ENCODE assay signal across 16 cellular contexts in the genomic region with DNA sequence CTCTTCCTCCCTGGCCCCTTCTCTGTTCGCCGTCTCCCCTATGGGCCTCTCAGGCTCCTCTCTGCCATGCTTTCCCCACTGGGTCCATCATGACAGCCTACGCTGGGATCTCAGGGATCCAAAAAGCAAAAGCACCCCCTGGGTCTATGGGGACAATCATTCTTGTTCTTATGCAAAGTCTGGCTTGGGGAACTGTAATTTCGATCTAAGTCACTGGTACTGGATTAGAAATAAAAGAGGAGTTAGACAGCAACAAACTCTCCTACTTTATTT.
DNase-seq lines count a peak whose midpoint lies in the region; ATAC-seq and TF ChIP-seq lines count a peak whose summit lies in the region.
"Had no signal": no experiment of that assay in that cellular context is flagged by ENCODE, and none has a peak within 500 bp of the region (broad histone marks: within the 10 kb centered on the region; RNA-seq: fewer than 3 reads in every experiment).

No MANE protein-coding gene starts in this region.

- H3K4me2 ChIP-seq in GM23338, result peak overlapping the region; percentile 69

- H3K9me2 ChIP-seq in GM23338 (ENCODE audit: insufficient read depth), result no peaks in the 10 kb centered on the region

- H3K27ac Mint-ChIP-seq in GM23338, result peak overlapping the region; percentile 97
- H3K27ac Mint-ChIP-seq in activated T-helper 2 cell treated with anti-CD3 and anti-CD28 coated beads, Interferon-gamma antibody, Interleukin-2, Interleukin-4, amounts not matched to agents 10 μg/mL and 5 μg/mL and 100 μg/mL, durations not matched to agents 14 hours and 24 hours and 36 hours, result peak overlapping the region; percentile 40
- H3K27ac Mint-ChIP-seq: T-cell had no signal

- DNase-seq in GM23338 (ENCODE audit: low spot score), result peak; percentile 65
- DNase-seq in activated T-helper 2 cell treated with anti-CD3 and anti-CD28 coated beads, Interferon-gamma antibody, Interleukin-2, Interleukin-4, amounts not matched to agents 10 μg/mL and 5 μg/mL and 100 μg/mL, durations not matched to agents 14 hours and 24 hours and 36 hours (ENCODE audit: low spot score), result no peak
- DNase-seq in iPS-NIHi11 (ENCODE audit: low spot score), result peak; percentile 31
- DNase-seq in sciatic nerve (ENCODE audit: low spot score), result no peak
- DNase-seq: activated CD4-positive, CD25-positive, alpha-beta regulatory T cell; activated gamma-delta T cell treated with Interleukin-2 at 50 U/mL for 16 hours; GF-D8; MG63; NCI-H187 treated with DMSO at 0.1 percent for 48 hours; NCI-H446; stimulated activated naive CD8-positive, alpha-beta T cell treated with anti-CD3 and anti-CD28 coated beads, Interleukin-15, amount 100 ng/mL, for 72 hours; T-cell had no signal

- H3K4me1 ChIP-seq in GM23338 (ENCODE audit: insufficient read depth), result peaks cover 46% of the 10 kb centered on the region

- H3K79me2 ChIP-seq in GM23338 (replicated peaks; ENCODE audit: insufficient read depth), result no peaks in the 10 kb centered on the region

- intact Hi-C loops in activated T-helper 2 cell treated with anti-CD3 and anti-CD28 coated beads, Interferon-gamma antibody, Interleukin-2, Interleukin-4, amounts not matched to agents 10 μg/mL and 5 μg/mL and 100 μg/mL, durations not matched to agents 14 hours and 24 hours and 36 hours (cut with micrococcal nuclease), result no loop called here
- intact Hi-C loops in sciatic nerve (cut with DNase I), result loop anchor here (10.0 kb wide), 1 partner anchor 691 kb away; no protein-coding TSS in a partner anchor

- TF ChIP-seq CTCF in GM23338 (conservative IDR thresholded peaks at IDR 0.05; ENCODE audit: low read depth in 2 of 2), result no peak

- H3K36me3 ChIP-seq in GM23338 (ENCODE audit: insufficient read depth), result no peaks in the 10 kb centered on the region
- H3K36me3 ChIP-seq: MG63 had no signal

- peaks cover 48% of the 10 kb centered on the region for H3K4me1 Mint-ChIP-seq in GM23338
- H3K4me1 Mint-ChIP-seq in activated T-helper 2 cell treated with anti-CD3 and anti-CD28 coated beads, Interferon-gamma antibody, Interleukin-2, Interleukin-4, amounts not matched to agents 10 μg/mL and 5 μg/mL and 100 μg/mL, durations not matched to agents 14 hours and 24 hours and 36 hours (ENCODE audit: low read depth), result peaks cover 21% of the 10 kb centered on the region
- H3K4me1 Mint-ChIP-seq: T-cell had no signal

- H3K27ac ChIP-seq in GM23338 (ENCODE audit: low read depth), result peak overlapping the region; percentile 94

- H4K20me1 ChIP-seq in GM23338 (replicated peaks; ENCODE audit: insufficient read depth), result no peaks in the 10 kb centered on the region

- no peaks in the 10 kb centered on the region for H3K27me3 ChIP-seq in GM23338 (ENCODE audit: insufficient read depth)
- H3K27me3 ChIP-seq: MG63 had no signal

- H3K27me3 Mint-ChIP-seq in GM23338 (ENCODE audit: insufficient read depth, low read depth, poor library complexity), result no peaks in the 10 kb centered on the region
- no peaks in the 10 kb centered on the region for H3K27me3 Mint-ChIP-seq in activated T-helper 2 cell treated with anti-CD3 and anti-CD28 coated beads, Interferon-gamma antibody, Interleukin-2, Interleukin-4, amounts not matched to agents 10 μg/mL and 5 μg/mL and 100 μg/mL, durations not matched to agents 14 hours and 24 hours and 36 hours (ENCODE audit: low read depth)
- H3K27me3 Mint-ChIP-seq: stimulated activated naive CD8-positive, alpha-beta T cell treated with anti-CD3 and anti-CD28 coated beads, Interleukin-15, amount 100 ng/mL, for 72 hours; T-cell had no signal

- no peak overlapping the region for H2AFZ ChIP-seq in GM23338

- no peaks in the 10 kb centered on the region for H3K9me3 Mint-ChIP-seq in GM23338
- H3K9me3 Mint-ChIP-seq in activated T-helper 2 cell treated with anti-CD3 and anti-CD28 coated beads, Interferon-gamma antibody, Interleukin-2, Interleukin-4, amounts not matched to agents 10 μg/mL and 5 μg/mL and 100 μg/mL, durations not matched to agents 14 hours and 24 hours and 36 hours, result no peaks in the 10 kb centered on the region
- H3K9me3 Mint-ChIP-seq: stimulated activated naive CD8-positive, alpha-beta T cell treated with anti-CD3 and anti-CD28 coated beads, Interleukin-15, amount 100 ng/mL, for 72 hours; T-cell had no signal

- H3K4me3 ChIP-seq in GM23338, result peak overlapping the region; percentile 36
- H3K4me3 ChIP-seq: MG63 had no signal

- H3K4me3 Mint-ChIP-seq in GM23338, result peak overlapping the region; percentile 50
- no peak overlapping the region for H3K4me3 Mint-ChIP-seq in activated T-helper 2 cell treated with anti-CD3 and anti-CD28 coated beads, Interferon-gamma antibody, Interleukin-2, Interleukin-4, amounts not matched to agents 10 μg/mL and 5 μg/mL and 100 μg/mL, durations not matched to agents 14 hours and 24 hours and 36 hours (ENCODE audit: low read depth)
- H3K4me3 Mint-ChIP-seq: stimulated activated naive CD8-positive, alpha-beta T cell treated with anti-CD3 and anti-CD28 coated beads, Interleukin-15, amount 100 ng/mL, for 72 hours; T-cell had no signal

- peaks cover 4% of the 10 kb centered on the region; the same call in 2 of the 3 replicates for H3K36me3 Mint-ChIP-seq in GM23338 (ENCODE audit: low read depth)
- H3K36me3 Mint-ChIP-seq in activated T-helper 2 cell treated with anti-CD3 and anti-CD28 coated beads, Interferon-gamma antibody, Interleukin-2, Interleukin-4, amounts not matched to agents 10 μg/mL and 5 μg/mL and 100 μg/mL, durations not matched to agents 14 hours and 24 hours and 36 hours (ENCODE audit: low read depth), result peaks cover 10% of the 10 kb centered on the region

- ATAC-seq in GM23338 (peak; percentile 98), sciatic nerve (peak; percentile 8), GM18511 (IDR thresholded peaks at IDR 0.05; ENCODE audit: unreplicated experiment) (no peak), HG03520 (IDR thresholded peaks at IDR 0.05; ENCODE audit: unreplicated experiment) (no peak), HG02763 (IDR thresholded peaks at IDR 0.05; ENCODE audit: unreplicated experiment) (no peak), GM18520 (IDR thresholded peaks at IDR 0.05; ENCODE audit: unreplicated experiment) (no peak)
- ATAC-seq: stimulated activated naive CD8-positive, alpha-beta T cell treated with anti-CD3 and anti-CD28 coated beads, Interleukin-15, amount 100 ng/mL, for 72 hours; T-cell had no signal

- 0 out of 2 replicates have a peak, but pooled peaks cover 3% of the 10 kb centered on the region for H3F3A ChIP-seq in GM23338 (replicated peaks; ENCODE audit: low read depth)

TF ChIP-seq in GM23338, 12 proteins besides CTCF, POLR2A, EP300 and RAD21:
- TF ChIP-seq CREB1 (CRISPR knock-in tag; IDR thresholded peaks at IDR 0.05; ENCODE audit: low read depth), result no peak
- TF ChIP-seq, protein P1, sequence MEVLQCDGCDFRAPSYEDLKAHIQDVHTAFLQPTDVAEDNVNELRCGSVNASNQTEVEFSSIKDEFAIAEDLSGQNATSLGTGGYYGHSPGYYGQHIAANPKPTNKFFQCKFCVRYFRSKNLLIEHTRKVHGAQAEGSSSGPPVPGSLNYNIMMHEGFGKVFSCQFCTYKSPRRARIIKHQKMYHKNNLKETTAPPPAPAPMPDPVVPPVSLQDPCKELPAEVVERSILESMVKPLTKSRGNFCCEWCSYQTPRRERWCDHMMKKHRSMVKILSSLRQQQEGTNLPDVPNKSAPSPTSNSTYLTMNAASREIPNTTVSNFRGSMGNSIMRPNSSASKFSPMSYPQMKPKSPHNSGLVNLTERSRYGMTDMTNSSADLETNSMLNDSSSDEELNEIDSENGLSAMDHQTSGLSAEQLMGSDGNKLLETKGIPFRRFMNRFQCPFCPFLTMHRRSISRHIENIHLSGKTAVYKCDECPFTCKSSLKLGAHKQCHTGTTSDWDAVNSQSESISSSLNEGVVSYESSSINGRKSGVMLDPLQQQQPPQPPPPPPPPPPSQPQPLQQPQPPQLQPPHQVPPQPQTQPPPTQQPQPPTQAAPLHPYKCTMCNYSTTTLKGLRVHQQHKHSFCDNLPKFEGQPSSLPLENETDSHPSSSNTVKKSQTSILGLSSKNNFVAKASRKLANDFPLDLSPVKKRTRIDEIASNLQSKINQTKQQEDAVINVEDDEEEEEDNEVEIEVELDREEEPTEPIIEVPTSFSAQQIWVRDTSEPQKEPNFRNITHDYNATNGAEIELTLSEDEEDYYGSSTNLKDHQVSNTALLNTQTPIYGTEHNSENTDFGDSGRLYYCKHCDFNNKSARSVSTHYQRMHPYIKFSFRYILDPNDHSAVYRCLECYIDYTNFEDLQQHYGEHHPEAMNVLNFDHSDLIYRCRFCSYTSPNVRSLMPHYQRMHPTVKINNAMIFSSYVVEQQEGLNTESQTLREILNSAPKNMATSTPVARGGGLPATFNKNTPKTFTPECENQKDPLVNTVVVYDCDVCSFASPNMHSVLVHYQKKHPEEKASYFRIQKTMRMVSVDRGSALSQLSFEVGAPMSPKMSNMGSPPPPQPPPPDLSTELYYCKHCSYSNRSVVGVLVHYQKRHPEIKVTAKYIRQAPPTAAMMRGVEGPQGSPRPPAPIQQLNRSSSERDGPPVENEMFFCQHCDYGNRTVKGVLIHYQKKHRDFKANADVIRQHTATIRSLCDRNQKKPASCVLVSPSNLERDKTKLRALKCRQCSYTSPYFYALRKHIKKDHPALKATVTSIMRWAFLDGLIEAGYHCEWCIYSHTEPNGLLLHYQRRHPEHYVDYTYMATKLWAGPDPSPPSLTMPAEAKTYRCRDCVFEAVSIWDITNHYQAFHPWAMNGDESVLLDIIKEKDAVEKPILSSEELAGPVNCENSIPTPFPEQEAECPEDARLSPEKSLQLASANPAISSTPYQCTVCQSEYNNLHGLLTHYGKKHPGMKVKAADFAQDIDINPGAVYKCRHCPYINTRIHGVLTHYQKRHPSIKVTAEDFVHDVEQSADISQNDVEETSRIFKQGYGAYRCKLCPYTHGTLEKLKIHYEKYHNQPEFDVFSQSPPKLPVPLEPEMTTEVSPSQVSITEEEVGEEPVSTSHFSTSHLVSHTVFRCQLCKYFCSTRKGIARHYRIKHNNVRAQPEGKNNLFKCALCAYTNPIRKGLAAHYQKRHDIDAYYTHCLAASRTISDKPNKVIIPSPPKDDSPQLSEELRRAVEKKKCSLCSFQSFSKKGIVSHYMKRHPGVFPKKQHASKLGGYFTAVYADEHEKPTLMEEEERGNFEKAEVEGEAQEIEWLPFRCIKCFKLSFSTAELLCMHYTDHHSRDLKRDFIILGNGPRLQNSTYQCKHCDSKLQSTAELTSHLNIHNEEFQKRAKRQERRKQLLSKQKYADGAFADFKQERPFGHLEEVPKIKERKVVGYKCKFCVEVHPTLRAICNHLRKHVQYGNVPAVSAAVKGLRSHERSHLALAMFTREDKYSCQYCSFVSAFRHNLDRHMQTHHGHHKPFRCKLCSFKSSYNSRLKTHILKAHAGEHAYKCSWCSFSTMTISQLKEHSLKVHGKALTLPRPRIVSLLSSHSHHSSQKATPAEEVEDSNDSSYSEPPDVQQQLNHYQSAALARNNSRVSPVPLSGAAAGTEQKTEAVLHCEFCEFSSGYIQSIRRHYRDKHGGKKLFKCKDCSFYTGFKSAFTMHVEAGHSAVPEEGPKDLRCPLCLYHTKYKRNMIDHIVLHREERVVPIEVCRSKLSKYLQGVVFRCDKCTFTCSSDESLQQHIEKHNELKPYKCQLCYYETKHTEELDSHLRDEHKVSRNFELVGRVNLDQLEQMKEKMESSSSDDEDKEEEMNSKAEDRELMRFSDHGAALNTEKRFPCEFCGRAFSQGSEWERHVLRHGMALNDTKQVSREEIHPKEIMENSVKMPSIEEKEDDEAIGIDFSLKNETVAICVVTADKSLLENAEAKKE (CRISPR knock-in tag; IDR thresholded peaks at IDR 0.05), result peak; percentile 72
TF ChIP-seq in GM23338: peak in this region for 1.

Comparison
In these comparisons a context has a peak if more than half of its experiments do, and no peak if none do; other contexts are left out.
1. ATAC-seq: peak in GM23338 (single experiment) and sciatic nerve (single experiment); none in GM18511 (single experiment), HG03520 (single experiment), HG02763 (single experiment) and GM18520 (single experiment).
2. DNase-seq: peak in GM23338 (single experiment) and iPS-NIHi11 (single experiment); none in activated T-helper 2 cell treated with anti-CD3 and anti-CD28 coated beads, Interferon-gamma antibody, Interleukin-2, Interleukin-4, amounts not matched to agents 10 μg/mL and 5 μg/mL and 100 μg/mL, durations not matched to agents 14 hours and 24 hours and 36 hours (single experiment) and sciatic nerve (single experiment).